7 cellular contexts compared by ENCODE assay signal in genomic region chr11:100855466-100856067, GRCh38.
DNase-seq lines count a peak whose midpoint lies in the region; ATAC-seq and TF ChIP-seq lines count a peak whose summit lies in the region.

No MANE protein-coding gene starts in this region.

- H3K27me3 ChIP-seq in Peyer's patch (no peaks in the 10 kb centered on the region), esophagus squamous epithelium (no peaks in the 10 kb centered on the region)

- no peaks in the 10 kb centered on the region for H3K4me1 ChIP-seq in Peyer's patch
- no peaks in the 10 kb centered on the region for H3K4me1 ChIP-seq in esophagus squamous epithelium

- intact Hi-C loops in esophagus squamous epithelium (cut with DNase I) = loop anchor here (5.0 to 10.0 kb wide), 2 partner anchors 171 to 278 kb away; partner anchors contain the start of gene ARHGAP42
- intact Hi-C loops in sciatic nerve (cut with DNase I) = loop anchor here (10.0 kb wide), 1 partner anchor 171 kb away; the partner anchor contains the start of gene ARHGAP42

- H3K27ac ChIP-seq in Peyer's patch (no peak overlapping the region), esophagus squamous epithelium (no peak overlapping the region)

- TF ChIP-seq POLR2A in Peyer's patch (IDR thresholded peaks at IDR 0.05) (no peak), esophagus squamous epithelium (IDR thresholded peaks at IDR 0.05) (no peak)

- WGBS in esophagus squamous epithelium, 2 donors = 0% methylated on average over 1 of the region's 1 CpG

- peak; percentile 43 for DNase-seq in KBM-7
- no peak for DNase-seq in Peyer's patch
- DNase-seq in esophagus squamous epithelium (lab: John Stamatoyannopoulos, UW) = no peak
- DNase-seq in sciatic nerve (ENCODE audit: low spot score) = no peak
- no peak for DNase-seq in activated effector memory CD4-positive, alpha-beta T cell treated with anti-CD3 and anti-CD28 coated beads, Interleukin-2, amount 50 U/mL, for 16 hours

- in situ Hi-C loops in KBM-7 (cut with MboI; ENCODE audit: low pct_unique_long_range_greater_than_20kb, low sequenced_read_pairs) = no loop called here

- no peaks in the 10 kb centered on the region for H3K9me3 ChIP-seq in Peyer's patch
- H3K9me3 ChIP-seq in esophagus squamous epithelium = no peaks in the 10 kb centered on the region

- TF ChIP-seq CTCF in Peyer's patch (IDR thresholded peaks at IDR 0.05) (peak; percentile 16 to 78 (median 64)), esophagus squamous epithelium (IDR thresholded peaks at IDR 0.05) (peak; percentile 56 to 78 (median 62))

- no peak overlapping the region for H3K4me3 ChIP-seq in Peyer's patch
- H3K4me3 ChIP-seq in esophagus squamous epithelium = no peak overlapping the region

- H3K36me3 ChIP-seq in Peyer's patch = no peaks in the 10 kb centered on the region
- H3K36me3 ChIP-seq in esophagus squamous epithelium = no peaks in the 10 kb centered on the region

- peak; percentile 60 for ATAC-seq in GM18498 (IDR thresholded peaks at IDR 0.05; ENCODE audit: unreplicated experiment)
- peak; percentile 31 for ATAC-seq in sciatic nerve
- no peak for ATAC-seq in GM18873 (IDR thresholded peaks at IDR 0.05; ENCODE audit: low FRiP score, unreplicated experiment)
